In the genomic region with DNA sequence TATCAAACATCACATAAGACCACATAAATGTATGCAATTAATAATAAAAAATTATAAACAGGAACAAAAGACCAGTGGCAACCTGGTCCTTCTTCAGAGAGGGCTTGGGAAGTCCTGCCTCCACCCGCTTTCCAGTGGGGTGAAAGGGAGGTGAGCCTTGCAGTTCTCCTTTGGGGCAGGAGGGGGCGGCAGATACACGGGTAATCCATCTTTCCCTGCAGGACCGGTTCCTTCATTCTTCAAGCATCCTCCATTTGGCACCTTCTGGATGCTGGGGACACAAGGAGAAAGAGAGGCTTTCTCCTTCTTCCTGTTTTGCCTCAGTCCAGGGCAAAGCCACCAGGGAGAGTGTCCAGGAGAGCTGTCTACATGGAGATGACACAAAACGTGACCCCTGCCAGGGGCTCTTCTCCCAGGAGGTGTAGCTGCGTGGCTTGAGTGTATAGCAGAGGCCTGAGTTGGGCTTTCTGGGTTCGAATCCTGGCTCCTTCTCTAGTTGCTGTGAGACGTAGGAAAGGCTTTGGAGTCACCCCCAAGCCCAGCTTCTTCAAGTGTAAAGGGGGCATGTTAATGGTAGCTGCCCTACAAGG, we compare ENCODE assay signal across 8 cellular contexts. TPM values are rescaled to one million over a fixed set of nuclear protein-coding genes. Genes with fewer than 3 reads are reported as not detected.
A peak's percentile ranks its signal among the peaks of the same experiment; 100 is the strongest.
DNase-seq lines count a peak whose midpoint lies in the region; ATAC-seq and TF ChIP-seq lines count a peak whose summit lies in the region.

No MANE protein-coding gene starts in this region.

- in situ Hi-C loops in Panc1 (cut with HindIII; ENCODE audit: low pct_unique_long_range_greater_than_20kb, low sequenced_read_pairs): no loop called here

- no peaks in the 10 kb centered on the region for H3K4me1 Mint-ChIP-seq in neural crest cell

- H3K9me3 ChIP-seq in Panc1 (ENCODE audit: control insufficient read depth, insufficient read depth, low read depth, low read length): no peaks in the 10 kb centered on the region

- ATAC-seq in Panc1 (peak; percentile 92), HG02610 (IDR thresholded peaks at IDR 0.05; ENCODE audit: unreplicated experiment) (no peak)

- H3K36me3 ChIP-seq in Panc1 (ENCODE audit: control insufficient read depth, insufficient read depth, low read length): no peaks in the 10 kb centered on the region

- H3K27me3 Mint-ChIP-seq in neural crest cell (ENCODE audit: low read depth): no peaks in the 10 kb centered on the region

- intact Hi-C loops in Panc1 (cut with micrococcal nuclease; ENCODE audit: unreplicated experiment): loop anchor here (5.0 kb wide), 2 partner anchors 616 to 1011 kb away; no protein-coding TSS in a partner anchor

- no peak overlapping the region for H3K27ac ChIP-seq in Panc1 (ENCODE audit: low read length)

- CTCF ChIA-PET in Panc1 (lab: Charles Lee): interaction anchor here (0.7 kb wide), 1 partner anchor 483 kb away, joined by 10 read pairs; no protein-coding TSS in a partner anchor

- no peaks in the 10 kb centered on the region for H3K4me1 ChIP-seq in Panc1 (ENCODE audit: control insufficient read depth, insufficient read depth, low read length)

- TF ChIP-seq CTCF in Panc1 (IDR thresholded peaks at IDR 0.05) (peak; percentile 97), neural crest cell (conservative IDR thresholded peaks at IDR 0.05) (peak; percentile 98)

- H3K27ac Mint-ChIP-seq in neural crest cell (ENCODE audit: unreplicated experiment): no peak overlapping the region

- H3K27me3 ChIP-seq in Panc1 (ENCODE audit: control insufficient read depth, insufficient read depth, low read length): no peaks in the 10 kb centered on the region

- H3K4me3 ChIP-seq in Panc1 (ENCODE audit: low read depth in 2 of 2, low read length in 2 of 2): no peak overlapping the region

- H3K4me3 Mint-ChIP-seq in neural crest cell: no peak overlapping the region

- peaks cover 6% of the 10 kb centered on the region for H3K9me3 Mint-ChIP-seq in neural crest cell

- BruUV-seq in Panc1 (replicated peaks; lab: Mats Ljungman, UMichigan): no TSS peak

- peaks cover 6% of the 10 kb centered on the region for H3K36me3 Mint-ChIP-seq in neural crest cell (ENCODE audit: low read depth)

- POLR2A ChIA-PET in Panc1 (lab: Charles Lee): interaction anchor here (0.7 kb wide), 1 partner anchor 583 kb away, joined by 8 read pairs; no protein-coding TSS in a partner anchor

- DNase-seq in CMK (ENCODE audit: low read depth) (peak; percentile 39), HT1080 (ENCODE audit: low read depth) (peak; percentile 77), Panc1 (ENCODE audit: low read depth, low spot score) (peak; percentile 64), fibroblast of peridontal ligament (ENCODE audit: extremely low read depth) (peak; percentile 71), neural crest cell (ENCODE audit: low read depth, low spot score) (peak; percentile 83), superior temporal gyrus (ENCODE audit: extremely low spot score) (peak; percentile 83)
- DNase-seq in activated T-cell treated with anti-CD3 and anti-CD28 coated beads, Interleukin-2, amount 50 U/mL, for 48 hours: peak; percentile 83 to 85

RNA-seq across cellular contexts. Expression of a gene that starts 23.2 kb away (rescaled TPM):
- total RNA-seq in HT1080 (2014; rRNA removed; shearing (Covaris generic)): 603 and 752 TPM in 2 replicates
- polyA plus RNA-seq in HT1080 (2015; cell fraction: cytosol; rRNA removed): 1,158 and 2,089 TPM in 2 replicates
- polyA plus RNA-seq in HT1080 (2015; cell fraction: nucleus; rRNA removed): 325 and 413 TPM in 2 replicates
- total RNA-seq in Panc1 (2021; ENCODE audit: unreplicated experiment) (2,076 TPM), neural crest cell (1,595 and 1,772 TPM in 2 replicates)
- polyA plus RNA-seq in Panc1 (2012; ENCODE audit: insufficient read length): 4,841 TPM
